ENCODE assay signal across 10 cellular contexts in the genomic region with DNA sequence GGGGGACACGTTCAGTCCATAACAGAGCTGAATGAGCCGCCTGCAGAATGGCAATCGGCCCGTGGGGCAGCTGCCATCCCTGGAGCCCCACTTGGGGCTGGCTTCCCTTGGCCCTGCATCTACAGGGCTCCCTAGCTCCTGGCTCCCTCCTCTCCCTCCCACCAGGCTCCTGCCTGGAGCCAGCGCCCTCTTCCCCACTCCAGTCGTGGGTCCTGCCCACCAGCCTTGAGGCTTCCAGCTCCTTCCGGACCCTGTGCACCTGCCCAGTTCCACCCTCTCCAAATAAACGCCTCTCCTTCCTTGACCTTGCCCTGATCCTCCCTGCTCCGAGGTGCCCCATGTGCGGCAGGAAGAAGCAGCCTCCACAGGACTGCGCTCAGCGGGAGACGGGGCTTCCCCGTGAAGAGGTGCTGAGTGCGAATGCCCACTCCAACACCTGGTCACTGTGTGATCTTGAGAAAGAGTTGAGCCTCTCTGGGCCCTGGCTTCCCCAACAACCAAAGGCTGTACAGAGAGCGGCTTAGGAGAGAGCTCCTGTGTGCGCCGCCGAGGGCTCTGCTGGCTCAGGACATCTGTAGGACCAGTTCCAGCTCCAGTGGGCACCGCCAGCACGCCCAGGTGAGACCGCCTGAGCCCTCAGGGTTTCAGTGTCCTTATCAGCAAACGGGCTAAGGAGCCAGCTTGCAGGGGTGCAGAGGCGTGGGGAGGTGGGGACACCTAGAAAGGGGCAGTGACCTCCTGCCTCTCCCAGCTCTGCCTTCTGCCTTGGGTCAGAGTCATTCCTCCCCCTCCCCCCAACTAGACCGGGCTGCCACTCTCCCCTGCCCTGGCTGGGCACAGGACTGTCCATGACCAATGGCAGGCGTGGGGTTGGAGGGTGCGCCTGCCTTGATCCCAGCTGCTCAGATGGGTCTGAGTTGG. TPM values are rescaled to one million over a fixed set of nuclear protein-coding genes. Genes with fewer than 3 reads are reported as not detected.
A peak's percentile ranks its signal among the peaks of the same experiment; 100 is the strongest.
DNase-seq lines count a peak whose midpoint lies in the region; ATAC-seq and TF ChIP-seq lines count a peak whose summit lies in the region.
"Had no signal": no experiment of that assay in that cellular context is flagged by ENCODE, and none has a peak within 500 bp of the region (broad histone marks: within the 10 kb centered on the region; RNA-seq: fewer than 3 reads in every experiment).

No MANE protein-coding gene starts in this region.

- ATAC-seq in naive thymus-derived CD4-positive, alpha-beta T cell, result no peak
- ATAC-seq in upper lobe of left lung (ENCODE audit: low FRiP score in 2 of 2) (no peak), HG02571 (IDR thresholded peaks at IDR 0.05; ENCODE audit: unreplicated experiment) (no peak)

- POLR2A ChIA-PET in naive thymus-derived CD4-positive, alpha-beta T cell (lab: Charles Lee), result interaction anchor here (0.9 to 2.1 kb wide), 7 partner anchors 286 to 527 kb away, joined by 3 to 12 read pairs (median 4); no protein-coding TSS in a partner anchor

- no peak for TF ChIP-seq CTCF in dorsolateral prefrontal cortex (IDR thresholded peaks at IDR 0.05 in 54 of 56, conservative IDR thresholded peaks at IDR 0.05 in 2 of 56; ENCODE audit: low read depth in 1 of 56, partially characterized antibody in 56 of 56)
- TF ChIP-seq CTCF in upper lobe of left lung (IDR thresholded peaks at IDR 0.05), result no peak
- no peak for TF ChIP-seq CTCF in GM13976 (IDR thresholded peaks at IDR 0.05; ENCODE audit: borderline replicate concordance, control extremely low read depth, extremely low read depth, insufficient read depth, missing control alignments)

- no peaks in the 10 kb centered on the region for H3K36me3 Mint-ChIP-seq in activated naive CD4-positive, alpha-beta T cell treated with anti-CD3 and anti-CD28 coated beads, Interleukin-2, amount 10 ng/mL, durations not matched to agents 7 days and 5 days
- H3K36me3 Mint-ChIP-seq in activated naive CD4-positive, alpha-beta T cell treated with anti-CD3 and anti-CD28 coated beads for 36 hours (ENCODE audit: low read depth), result no peaks in the 10 kb centered on the region
- no peaks in the 10 kb centered on the region for H3K36me3 Mint-ChIP-seq in naive thymus-derived CD4-positive, alpha-beta T cell

- peaks cover 25 to 28% of the 10 kb centered on the region in 2 donors for H3K4me1 ChIP-seq in naive thymus-derived CD4-positive, alpha-beta T cell (ENCODE audit: control insufficient read depth in 2 of 2, insufficient read depth in 2 of 2, low read length in 2 of 2)
- peaks cover 36 to 47% (median 43%) of the 10 kb centered on the region in 4 donors for H3K4me1 ChIP-seq in upper lobe of left lung

- CTCF ChIA-PET in activated naive CD4-positive, alpha-beta T cell treated with anti-CD3 and anti-CD28 coated beads, Interleukin-2, amount 10 ng/mL, durations not matched to agents 7 days and 5 days (lab: Charles Lee), result interaction anchor here (0.6 to 2.2 kb wide), 10 partner anchors 15 to 477 kb away, joined by 3 to 14 read pairs (median 6); no protein-coding TSS in a partner anchor
- CTCF ChIA-PET in activated naive CD4-positive, alpha-beta T cell treated with anti-CD3 and anti-CD28 coated beads for 36 hours (lab: Charles Lee), result interaction anchor here (0.7 to 4.8 kb wide), 8 partner anchors 12 to 680 kb away, joined by 3 to 25 read pairs (median 4); partner anchors contain the start of genes C9orf50 and IER5L
- CTCF ChIA-PET in naive thymus-derived CD4-positive, alpha-beta T cell (lab: Charles Lee), result interaction anchor here (0.8 to 4.8 kb wide), 6 partner anchors 12 to 477 kb away, joined by 3 to 33 read pairs (median 6); no protein-coding TSS in a partner anchor

- H3K27me3 ChIP-seq in dorsolateral prefrontal cortex, result no peaks in the 10 kb centered on the region
- H3K27me3 ChIP-seq in naive thymus-derived CD4-positive, alpha-beta T cell (ENCODE audit: control insufficient read depth in 2 of 2, insufficient read depth in 2 of 2, low read length in 2 of 2), result no peaks in the 10 kb centered on the region
- H3K27me3 ChIP-seq in upper lobe of left lung, result no peaks in the 10 kb centered on the region
- H3K27me3 ChIP-seq: pancreas had no signal

- H3K27me3 Mint-ChIP-seq in activated naive CD4-positive, alpha-beta T cell treated with anti-CD3 and anti-CD28 coated beads, Interleukin-2, amount 10 ng/mL, durations not matched to agents 7 days and 5 days, result peaks cover 38% of the 10 kb centered on the region
- H3K27me3 Mint-ChIP-seq in activated naive CD4-positive, alpha-beta T cell treated with anti-CD3 and anti-CD28 coated beads for 36 hours (ENCODE audit: low read depth), result no peaks in the 10 kb centered on the region
- peaks cover 0 to 4% (median 0%) of the 10 kb centered on the region in 5 donors for H3K27me3 Mint-ChIP-seq in naive thymus-derived CD4-positive, alpha-beta T cell

- H3K4me1 Mint-ChIP-seq in activated naive CD4-positive, alpha-beta T cell treated with anti-CD3 and anti-CD28 coated beads, Interleukin-2, amount 10 ng/mL, durations not matched to agents 7 days and 5 days, result peaks cover 58% of the 10 kb centered on the region
- H3K4me1 Mint-ChIP-seq in activated naive CD4-positive, alpha-beta T cell treated with anti-CD3 and anti-CD28 coated beads for 36 hours (ENCODE audit: low read depth), result peaks cover 32% of the 10 kb centered on the region
- peaks cover 18 to 54% (median 37%) of the 10 kb centered on the region in 7 donors for H3K4me1 Mint-ChIP-seq in naive thymus-derived CD4-positive, alpha-beta T cell

- no peak overlapping the region for H3K4me3 ChIP-seq in dorsolateral prefrontal cortex
- H3K4me3 ChIP-seq in naive thymus-derived CD4-positive, alpha-beta T cell (ENCODE audit: low read length), result no peak overlapping the region
- no peak overlapping the region for H3K4me3 ChIP-seq in upper lobe of left lung

- in situ Hi-C loops in GM13976 (cut with MboI; ENCODE audit: low sequenced_read_pairs, unreplicated experiment), result no loop called here

- H3K9me3 ChIP-seq in naive thymus-derived CD4-positive, alpha-beta T cell (ENCODE audit: control insufficient read depth in 2 of 3, low read length in 3 of 3), result no peaks in the 10 kb centered on the region
- H3K9me3 ChIP-seq in upper lobe of left lung, result no peaks in the 10 kb centered on the region
- H3K9me3 ChIP-seq: pancreas had no signal

- H3K27ac ChIP-seq in dorsolateral prefrontal cortex, result peak overlapping the region in 56 of 59 donors; percentile 1 to 97 (median 82)
- no peak overlapping the region for H3K27ac ChIP-seq in naive thymus-derived CD4-positive, alpha-beta T cell (ENCODE audit: low read depth, low read length)
- H3K27ac ChIP-seq in upper lobe of left lung, result peak overlapping the region; percentile 81 to 93 (median 86)

- no peaks in the 10 kb centered on the region for H3K9me3 Mint-ChIP-seq in activated naive CD4-positive, alpha-beta T cell treated with anti-CD3 and anti-CD28 coated beads, Interleukin-2, amount 10 ng/mL, durations not matched to agents 7 days and 5 days
- H3K9me3 Mint-ChIP-seq in activated naive CD4-positive, alpha-beta T cell treated with anti-CD3 and anti-CD28 coated beads for 36 hours, result no peaks in the 10 kb centered on the region
- no peaks in the 10 kb centered on the region for H3K9me3 Mint-ChIP-seq in naive thymus-derived CD4-positive, alpha-beta T cell

- no peak for TF ChIP-seq POLR2A in upper lobe of left lung (IDR thresholded peaks at IDR 0.05)

- no peak for DNase-seq in activated naive CD4-positive, alpha-beta T cell treated with anti-CD3 and anti-CD28 coated beads, Interleukin-2, amount 10 ng/mL, durations not matched to agents 7 days and 5 days
- DNase-seq in activated naive CD4-positive, alpha-beta T cell treated with anti-CD3 and anti-CD28 coated beads for 36 hours, result no peak
- DNase-seq in dorsolateral prefrontal cortex (no peak), upper lobe of left lung (peak in 1 of 2 donors; percentile 74), GM13976 (ENCODE audit: low spot score) (no peak), Kasumi-1 (lab: John Stamatoyannopoulos, UW) (no peak)
- DNase-seq in naive thymus-derived CD4-positive, alpha-beta T cell, result no peak
- DNase-seq: foreskin melanocyte had no signal

- H3K36me3 ChIP-seq in naive thymus-derived CD4-positive, alpha-beta T cell (ENCODE audit: control insufficient read depth in 2 of 3, insufficient read depth in 3 of 3, low read length in 3 of 3), result no peaks in the 10 kb centered on the region
- no peaks in the 10 kb centered on the region for H3K36me3 ChIP-seq in upper lobe of left lung
- H3K36me3 ChIP-seq: pancreas had no signal

- peak overlapping the region; percentile 28 for H3K4me3 Mint-ChIP-seq in activated naive CD4-positive, alpha-beta T cell treated with anti-CD3 and anti-CD28 coated beads, Interleukin-2, amount 10 ng/mL, durations not matched to agents 7 days and 5 days
- H3K4me3 Mint-ChIP-seq in activated naive CD4-positive, alpha-beta T cell treated with anti-CD3 and anti-CD28 coated beads for 36 hours, result no peak overlapping the region
- peak overlapping the region in 7 of 10 donors; percentile 13 to 96 (median 37) for H3K4me3 Mint-ChIP-seq in naive thymus-derived CD4-positive, alpha-beta T cell

- no peak for TF ChIP-seq EP300 in upper lobe of left lung (IDR thresholded peaks at IDR 0.05)

- peak overlapping the region; percentile 42 for H3K27ac Mint-ChIP-seq in activated naive CD4-positive, alpha-beta T cell treated with anti-CD3 and anti-CD28 coated beads, Interleukin-2, amount 10 ng/mL, durations not matched to agents 7 days and 5 days
- no peak overlapping the region for H3K27ac Mint-ChIP-seq in activated naive CD4-positive, alpha-beta T cell treated with anti-CD3 and anti-CD28 coated beads for 36 hours
- H3K27ac Mint-ChIP-seq in naive thymus-derived CD4-positive, alpha-beta T cell, result peak overlapping the region in 7 of 9 donors; percentile 3 to 81 (median 67)

- intact Hi-C loops in activated naive CD4-positive, alpha-beta T cell treated with anti-CD3 and anti-CD28 coated beads for 36 hours (cut with micrococcal nuclease), result loop anchor here (5.0 kb wide), 1 partner anchor 112 kb away; no protein-coding TSS in a partner anchor
- intact Hi-C loops in dorsolateral prefrontal cortex (cut with DNase I), result loop anchor here (2.0 to 5.0 kb wide), 5 partner anchors 37 to 197 kb away; no protein-coding TSS in a partner anchor
- intact Hi-C loops in naive thymus-derived CD4-positive, alpha-beta T cell (cut with micrococcal nuclease), result loop anchor here in 1 of 2 donors (5.0 kb wide), 3 partner anchors 42 to 287 kb away; no protein-coding TSS in a partner anchor

- 82 to 85% methylated on average over 8 to 27 of the region's 27 CpGs for whole genome bisulfite sequencing in upper lobe of left lung, 2 donors

RNA-seq across cellular contexts. Expression of gene C9orf50, which starts 12.1 kb away (rescaled TPM):
- not detected for total RNA-seq in activated naive CD4-positive, alpha-beta T cell treated with anti-CD3 and anti-CD28 coated beads for 36 hours
- total RNA-seq in dorsolateral prefrontal cortex (1 to 10 TPM in 55 of 120 experiments, under 1 TPM in 47, not detected in 18; 0.18 to 3.1 (median 1.0) TPM), upper lobe of left lung (not detected)
- not detected for total RNA-seq in naive thymus-derived CD4-positive, alpha-beta T cell
- polyA plus RNA-seq in naive thymus-derived CD4-positive, alpha-beta T cell, result not detected
- total RNA-seq: pancreas had no signal
- polyA plus RNA-seq: pancreas had no signal

RNA-seq across cellular contexts. Expression of gene NTMT1, which starts 17.1 kb away (rescaled TPM):
- 10 to 100 TPM; 58.6 to 59.3 TPM for total RNA-seq in activated naive CD4-positive, alpha-beta T cell treated with anti-CD3 and anti-CD28 coated beads for 36 hours
- 10 to 100 TPM; 22.2 to 45.4 (median 32.9) TPM for total RNA-seq in dorsolateral prefrontal cortex
- 10 to 100 TPM; 31.0 to 50.1 (median 34.2) TPM for total RNA-seq in naive thymus-derived CD4-positive, alpha-beta T cell
- polyA plus RNA-seq in naive thymus-derived CD4-positive, alpha-beta T cell, result 10 to 100 TPM; 49.0 to 58.9 TPM
- 10 to 100 TPM; 15.0 to 37.7 (median 23.6) TPM for total RNA-seq in upper lobe of left lung

RNA-seq across cellular contexts. Expression of gene ASB6, which starts 33.1 kb away (rescaled TPM):
- 10 to 100 TPM; 13.0 to 13.8 TPM for total RNA-seq in activated naive CD4-positive, alpha-beta T cell treated with anti-CD3 and anti-CD28 coated beads for 36 hours
- total RNA-seq in dorsolateral prefrontal cortex (10 to 100 TPM; 20.5 to 43.2 (median 32.5) TPM), upper lobe of left lung (10 to 100 TPM; 15.4 to 51.3 (median 21.9) TPM)
- 10 to 100 TPM; 25.0 to 33.2 (median 28.1) TPM for total RNA-seq in naive thymus-derived CD4-positive, alpha-beta T cell
- 10 to 100 TPM; 18.5 to 40.9 TPM for polyA plus RNA-seq in naive thymus-derived CD4-positive, alpha-beta T cell

RNA-seq across cellular contexts. Expression of gene PRRX2, which starts 56.6 kb away (rescaled TPM):
- total RNA-seq in activated naive CD4-positive, alpha-beta T cell treated with anti-CD3 and anti-CD28 coated beads for 36 hours, result under 1 TPM; 0.69 to 0.83 TPM
- 1 to 10 TPM in 4 of 120 experiments, under 1 TPM in 37, not detected in 79; 0.33 to 1.6 (median 0.47) TPM for total RNA-seq in dorsolateral prefrontal cortex
- total RNA-seq in naive thymus-derived CD4-positive, alpha-beta T cell, result 1 to 10 TPM in 1 of 5 experiments, not detected in 4; 1.1 TPM
- not detected for polyA plus RNA-seq in naive thymus-derived CD4-positive, alpha-beta T cell
- 1 to 10 TPM in 2 of 6 donors, under 1 TPM in 1, not detected in 3; 0.61 to 5.8 (median 1.3) TPM for total RNA-seq in upper lobe of left lung
